In the genomic region with DNA sequence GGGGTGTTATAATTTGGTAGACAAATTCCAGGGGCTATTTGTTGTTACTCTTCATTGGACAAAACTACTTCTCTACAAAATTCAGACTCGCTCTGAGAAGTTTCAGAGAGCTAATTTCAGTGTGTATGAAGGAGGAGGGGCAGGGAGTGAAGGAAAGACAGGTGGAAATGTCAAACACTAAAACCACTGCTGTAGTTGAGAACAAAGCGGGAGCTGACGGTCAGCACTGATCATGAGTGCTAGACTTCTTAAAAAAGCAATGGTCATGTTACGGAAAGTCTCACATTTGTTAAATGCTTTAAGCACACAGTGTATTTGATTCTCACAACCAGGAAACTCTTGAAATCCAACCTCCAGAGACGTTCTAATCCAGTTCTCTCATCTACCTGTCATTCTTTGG, we compare ENCODE assay signal across 18 cellular contexts.
DNase-seq lines count a peak whose midpoint lies in the region; ATAC-seq and TF ChIP-seq lines count a peak whose summit lies in the region.
"Had no signal": no experiment of that assay in that cellular context is flagged by ENCODE, and none has a peak within 500 bp of the region (broad histone marks: within the 10 kb centered on the region; RNA-seq: fewer than 3 reads in every experiment).

No MANE protein-coding gene starts in this region.

- no peak for TF ChIP-seq CTCF in tibial nerve (IDR thresholded peaks at IDR 0.05)

- TF ChIP-seq POLR2A in tibial nerve (IDR thresholded peaks at IDR 0.05): no peak

- H3K9me3 Mint-ChIP-seq in activated T-cell treated with anti-CD3 and anti-CD28 coated beads, Interleukin-2, amount 50 U/mL, for 24 hours: no peaks in the 10 kb centered on the region
- H3K9me3 Mint-ChIP-seq in activated T-helper 17 cell treated with anti-CD3 and anti-CD28 coated beads, Interleukin-2, amount 50 U/mL, for 72 hours: no peaks in the 10 kb centered on the region
- H3K9me3 Mint-ChIP-seq: H9 had no signal

- H3K27ac Mint-ChIP-seq in activated T-cell treated with anti-CD3 and anti-CD28 coated beads, Interleukin-2, amount 50 U/mL, for 24 hours: peak overlapping the region; percentile 13
- no peak overlapping the region for H3K27ac Mint-ChIP-seq in activated T-helper 17 cell treated with anti-CD3 and anti-CD28 coated beads, Interleukin-2, amount 50 U/mL, for 72 hours

- TF ChIP-seq EP300 in tibial nerve (IDR thresholded peaks at IDR 0.05): no peak

- no peak overlapping the region for H3K4me3 Mint-ChIP-seq in activated T-cell treated with anti-CD3 and anti-CD28 coated beads, Interleukin-2, amount 50 U/mL, for 24 hours
- peak overlapping the region; percentile 26 for H3K4me3 Mint-ChIP-seq in activated T-helper 17 cell treated with anti-CD3 and anti-CD28 coated beads, Interleukin-2, amount 50 U/mL, for 72 hours
- H3K4me3 Mint-ChIP-seq: H9 had no signal

- H3K4me1 ChIP-seq in muscle layer of duodenum (ENCODE audit: control insufficient read depth in 1 of 2, insufficient read depth in 2 of 2, low read length in 2 of 2) (peaks cover 0 to 6% of the 10 kb centered on the region in 2 donors), tibial nerve (peaks cover 0 to 35% (median 2%) of the 10 kb centered on the region in 4 donors)

- H3K27me3 Mint-ChIP-seq in activated T-cell treated with anti-CD3 and anti-CD28 coated beads, Interleukin-2, amount 50 U/mL, for 24 hours: peaks cover 5% of the 10 kb centered on the region
- no peaks in the 10 kb centered on the region for H3K27me3 Mint-ChIP-seq in activated T-helper 17 cell treated with anti-CD3 and anti-CD28 coated beads, Interleukin-2, amount 50 U/mL, for 72 hours
- H3K27me3 Mint-ChIP-seq: naive thymus-derived CD4-positive, alpha-beta T cell had no signal

- no peak overlapping the region for H3K4me3 ChIP-seq in muscle layer of duodenum (ENCODE audit: low read depth in 1 of 2, low read length in 2 of 2)
- H3K4me3 ChIP-seq in tibial nerve: no peak overlapping the region
- H3K4me3 ChIP-seq: MG63, PC-9 had no signal

- H3K9me3 ChIP-seq in muscle layer of duodenum (ENCODE audit: control insufficient read depth in 1 of 2, low read length in 2 of 2): no peaks in the 10 kb centered on the region
- no peaks in the 10 kb centered on the region for H3K9me3 ChIP-seq in tibial nerve
- H3K9me3 ChIP-seq: MG63 had no signal

- H3K27ac ChIP-seq in muscle layer of duodenum (ENCODE audit: low read length): peak overlapping the region; percentile 52
- H3K27ac ChIP-seq in tibial nerve: peak overlapping the region in 3 of 4 donors; percentile 15 to 70 (median 58)
- H3K27ac ChIP-seq: PC-9 had no signal

- DNase-seq in activated T-cell treated with anti-CD3 and anti-CD28 coated beads, Interleukin-2, amount 50 U/mL, for 24 hours: no peak
- no peak for DNase-seq in activated T-cell treated with anti-CD3 and anti-CD28 coated beads for 4 hours
- no peak for DNase-seq in tibial nerve (ENCODE audit: low spot score in 2 of 2)
- DNase-seq in COLO829 (ENCODE audit: low spot score): no peak
- DNase-seq: activated gamma-delta T cell treated with Interleukin-2 at 50 U/mL for 16 hours; H9; MG63; naive thymus-derived CD4-positive, alpha-beta T cell; NCI-H2081; NCI-H69; PC-9; retina; stimulated activated CD4-positive, alpha-beta T cell treated with anti-CD3 and anti-CD28 coated beads, Interleukin-4, amount 100 ng/mL, for 1 hour; stimulated activated CD8-positive, alpha-beta memory T cell treated with anti-CD3 and anti-CD28 coated beads, Interleukin-4, amount 100 ng/mL, for 48 hours had no signal

- H3K27me3 ChIP-seq in muscle layer of duodenum (ENCODE audit: low read depth, low read length) (no peaks in the 10 kb centered on the region), tibial nerve (no peaks in the 10 kb centered on the region)
- H3K27me3 ChIP-seq: MG63 had no signal

- ATAC-seq in activated T-helper 17 cell treated with anti-CD3 and anti-CD28 coated beads, Interleukin-2, amount 50 U/mL, for 72 hours (replicated peaks): no peak
- ATAC-seq in GM19351 (IDR thresholded peaks at IDR 0.05; ENCODE audit: unreplicated experiment) (no peak), HG03442 (IDR thresholded peaks at IDR 0.05; ENCODE audit: unreplicated experiment) (no peak)
- ATAC-seq: naive thymus-derived CD4-positive, alpha-beta T cell had no signal

- no peaks in the 10 kb centered on the region for H3K36me3 ChIP-seq in muscle layer of duodenum (ENCODE audit: control insufficient read depth in 1 of 2, insufficient read depth in 2 of 2, low read length in 2 of 2)
- H3K36me3 ChIP-seq in tibial nerve: no peaks in the 10 kb centered on the region
- H3K36me3 ChIP-seq: MG63 had no signal

- 89 to 91% methylated on average over 5 of the region's 5 CpGs for WGBS in tibial nerve, 2 donors

- H3K4me1 Mint-ChIP-seq in activated T-cell treated with anti-CD3 and anti-CD28 coated beads, Interleukin-2, amount 50 U/mL, for 24 hours (ENCODE audit: low read depth): peaks cover 50% of the 10 kb centered on the region
- H3K4me1 Mint-ChIP-seq in activated T-helper 17 cell treated with anti-CD3 and anti-CD28 coated beads, Interleukin-2, amount 50 U/mL, for 72 hours: peaks cover 5% of the 10 kb centered on the region
- H3K4me1 Mint-ChIP-seq: H9 had no signal

- H3K36me3 Mint-ChIP-seq in activated T-cell treated with anti-CD3 and anti-CD28 coated beads, Interleukin-2, amount 50 U/mL, for 24 hours (ENCODE audit: low read depth): no peaks in the 10 kb centered on the region
- H3K36me3 Mint-ChIP-seq in activated T-helper 17 cell treated with anti-CD3 and anti-CD28 coated beads, Interleukin-2, amount 50 U/mL, for 72 hours (ENCODE audit: low read depth): no peaks in the 10 kb centered on the region
- H3K36me3 Mint-ChIP-seq: naive thymus-derived CD4-positive, alpha-beta T cell had no signal
